ENCODE assay signal across 15 cellular contexts in the genomic region with DNA sequence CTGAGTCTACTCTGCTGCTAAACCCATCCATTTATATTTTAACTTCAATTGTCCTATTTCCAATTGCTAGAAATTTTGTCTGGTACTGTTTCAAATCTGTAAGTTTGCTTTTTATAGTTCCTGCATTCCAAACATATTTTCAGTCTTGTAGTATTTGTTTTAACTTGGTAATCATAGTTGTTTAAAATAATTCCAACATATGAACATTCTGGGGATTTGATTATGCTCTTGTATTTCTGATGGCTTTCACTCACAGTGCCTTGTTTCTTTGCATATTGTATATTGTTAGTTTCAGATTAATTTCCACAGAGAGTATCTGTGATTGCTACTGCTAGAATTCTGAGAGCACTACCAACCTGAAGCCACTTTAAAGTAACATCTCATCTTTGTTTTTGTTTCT.
A peak's percentile ranks its signal among the peaks of the same experiment; 100 is the strongest.
DNase-seq lines count a peak whose midpoint lies in the region; ATAC-seq and TF ChIP-seq lines count a peak whose summit lies in the region.
"Had no signal": no experiment of that assay in that cellular context is flagged by ENCODE, and none has a peak within 500 bp of the region (broad histone marks: within the 10 kb centered on the region; RNA-seq: fewer than 3 reads in every experiment).

No MANE protein-coding gene starts in this region.

- H3K4me1 ChIP-seq in SJSA1 (replicated peaks) (peaks cover 34% of the 10 kb centered on the region), skeletal muscle satellite cell (ENCODE audit: control insufficient read depth, insufficient read depth, low read length) (peaks cover 30% of the 10 kb centered on the region), neural progenitor cell (no peaks in the 10 kb centered on the region)

- H3K4me1 Mint-ChIP-seq in neural progenitor cell = no peaks in the 10 kb centered on the region
- no peaks in the 10 kb centered on the region for H3K4me1 Mint-ChIP-seq in activated T-helper 1 cell treated with anti-CD3 and anti-CD28 coated beads, Interleukin-12 subunit alpha, Interleukin-12 subunit beta, Interleukin-2, Interleukin-4 antibody, amounts not matched to agents 30 ng/mL and 10 ng/mL and 1 ng/mL, durations not matched to agents 14 hours and 24 hours and 36 hours (ENCODE audit: low read depth)

- no peak for TF ChIP-seq CTCF in neural progenitor cell (IDR thresholded peaks at IDR 0.05)

- ATAC-seq in HG03159 (IDR thresholded peaks at IDR 0.05; ENCODE audit: unreplicated experiment) = no peak
- ATAC-seq: Right ventricle myocardium inferior had no signal

- peak overlapping the region; percentile 11 for H3K4me2 ChIP-seq in skeletal muscle satellite cell (ENCODE audit: low read length)
- H3K4me2 ChIP-seq in neural progenitor cell = no peak overlapping the region

- no peak overlapping the region for H2AFZ ChIP-seq in neural progenitor cell (replicated peaks)

- no peak overlapping the region for H3K4me3 ChIP-seq in SJSA1
- H3K4me3 ChIP-seq in skeletal muscle satellite cell (ENCODE audit: low read length) = no peak overlapping the region
- no peak overlapping the region for H3K4me3 ChIP-seq in neural progenitor cell

- H3K27ac Mint-ChIP-seq in neural progenitor cell = no peak overlapping the region
- H3K27ac Mint-ChIP-seq in activated T-helper 1 cell treated with anti-CD3 and anti-CD28 coated beads, Interleukin-12 subunit alpha, Interleukin-12 subunit beta, Interleukin-2, Interleukin-4 antibody, amounts not matched to agents 30 ng/mL and 10 ng/mL and 1 ng/mL, durations not matched to agents 14 hours and 24 hours and 36 hours = no peak overlapping the region

- no peaks in the 10 kb centered on the region for H3K27me3 Mint-ChIP-seq in neural progenitor cell (ENCODE audit: insufficient read depth, low read depth)
- no peaks in the 10 kb centered on the region for H3K27me3 Mint-ChIP-seq in activated T-helper 1 cell treated with anti-CD3 and anti-CD28 coated beads, Interleukin-12 subunit alpha, Interleukin-12 subunit beta, Interleukin-2, Interleukin-4 antibody, amounts not matched to agents 30 ng/mL and 10 ng/mL and 1 ng/mL, durations not matched to agents 14 hours and 24 hours and 36 hours (ENCODE audit: insufficient read depth)

- no peaks in the 10 kb centered on the region for H4K20me1 ChIP-seq in neural progenitor cell (ENCODE audit: low read depth)

- DNase-seq in ELR (ENCODE audit: low read depth) = peak; percentile 1
- peak in 1 of 2 experiments; percentile 41 for DNase-seq in SJSA1 (ENCODE audit: low read depth in 1 of 2, low spot score in 2 of 2)
- peak; percentile 14 for DNase-seq in iris pigment epithelial cell (ENCODE audit: low read depth)
- no peak for DNase-seq in neural progenitor cell (ENCODE audit: low spot score)
- no peak for DNase-seq in activated T-helper 1 cell treated with anti-CD3 and anti-CD28 coated beads, Interleukin-12 subunit alpha, Interleukin-12 subunit beta, Interleukin-2, Interleukin-4 antibody, amounts not matched to agents 30 ng/mL and 10 ng/mL and 1 ng/mL, durations not matched to agents 14 hours and 24 hours and 36 hours (ENCODE audit: low spot score)
- DNase-seq: COR-L47, DMS153, KG1, NCI-H1048, NCI-H146, NCI-H2081 treated with DMSO at 0.1 percent for 48 hours, NCI-H510A treated with DMSO at 0.1 percent for 48 hours had no signal

- H3K36me3 ChIP-seq in SJSA1 = no peaks in the 10 kb centered on the region
- H3K36me3 ChIP-seq in skeletal muscle satellite cell (ENCODE audit: insufficient read depth, low read length) = no peaks in the 10 kb centered on the region
- H3K36me3 ChIP-seq in neural progenitor cell = no peaks in the 10 kb centered on the region

- no peak overlapping the region for H3K4me3 Mint-ChIP-seq in neural progenitor cell
- H3K4me3 Mint-ChIP-seq in activated T-helper 1 cell treated with anti-CD3 and anti-CD28 coated beads, Interleukin-12 subunit alpha, Interleukin-12 subunit beta, Interleukin-2, Interleukin-4 antibody, amounts not matched to agents 30 ng/mL and 10 ng/mL and 1 ng/mL, durations not matched to agents 14 hours and 24 hours and 36 hours = no peak overlapping the region

- H3K36me3 Mint-ChIP-seq in neural progenitor cell = no peaks in the 10 kb centered on the region
- no peaks in the 10 kb centered on the region for H3K36me3 Mint-ChIP-seq in activated T-helper 1 cell treated with anti-CD3 and anti-CD28 coated beads, Interleukin-12 subunit alpha, Interleukin-12 subunit beta, Interleukin-2, Interleukin-4 antibody, amounts not matched to agents 30 ng/mL and 10 ng/mL and 1 ng/mL, durations not matched to agents 14 hours and 24 hours and 36 hours (ENCODE audit: low read depth)

- H3K79me2 ChIP-seq in neural progenitor cell (ENCODE audit: low read depth) = no peaks in the 10 kb centered on the region

- no peaks in the 10 kb centered on the region for H3K27me3 ChIP-seq in SJSA1 (replicated peaks)
- H3K27me3 ChIP-seq in skeletal muscle satellite cell (ENCODE audit: control insufficient read depth, insufficient read depth, low read length) = no peaks in the 10 kb centered on the region
- H3K27me3 ChIP-seq in neural progenitor cell = no peaks in the 10 kb centered on the region

- peak overlapping the region; percentile 59 for H3K27ac ChIP-seq in SJSA1
- H3K27ac ChIP-seq in neural progenitor cell = no peak overlapping the region

- no peaks in the 10 kb centered on the region for H3K9me3 ChIP-seq in SJSA1 (replicated peaks)
- no peaks in the 10 kb centered on the region for H3K9me3 ChIP-seq in skeletal muscle satellite cell (replicated peaks; ENCODE audit: low read length)
- no peaks in the 10 kb centered on the region for H3K9me3 ChIP-seq in neural progenitor cell (ENCODE audit: low read depth)

- H3K9me3 Mint-ChIP-seq in neural progenitor cell = no peaks in the 10 kb centered on the region
- H3K9me3 Mint-ChIP-seq in activated T-helper 1 cell treated with anti-CD3 and anti-CD28 coated beads, Interleukin-12 subunit alpha, Interleukin-12 subunit beta, Interleukin-2, Interleukin-4 antibody, amounts not matched to agents 30 ng/mL and 10 ng/mL and 1 ng/mL, durations not matched to agents 14 hours and 24 hours and 36 hours = peaks cover 8% of the 10 kb centered on the region

- peak overlapping the region; percentile 2 for H3K9ac ChIP-seq in skeletal muscle satellite cell (ENCODE audit: low read depth, low read length)
- H3K9ac ChIP-seq in neural progenitor cell = no peak overlapping the region

- H3F3A ChIP-seq in neural progenitor cell (ENCODE audit: low read depth) = no peaks in the 10 kb centered on the region

- intact Hi-C loops in activated T-helper 1 cell treated with anti-CD3 and anti-CD28 coated beads, Interleukin-12 subunit alpha, Interleukin-12 subunit beta, Interleukin-2, Interleukin-4 antibody, amounts not matched to agents 30 ng/mL and 10 ng/mL and 1 ng/mL, durations not matched to agents 14 hours and 24 hours and 36 hours (cut with micrococcal nuclease) = no loop called here

Comparison
In these comparisons a context has a peak if more than half of its experiments do, and no peak if none do; other contexts are left out.
1. DNase-seq: peak in ELR (single experiment) and iris pigment epithelial cell (single experiment); none in neural progenitor cell (single experiment) and activated T-helper 1 cell treated with anti-CD3 and anti-CD28 coated beads, Interleukin-12 subunit alpha, Interleukin-12 subunit beta, Interleukin-2, Interleukin-4 antibody, amounts not matched to agents 30 ng/mL and 10 ng/mL and 1 ng/mL, durations not matched to agents 14 hours and 24 hours and 36 hours (single experiment).